30 cellular contexts compared by ENCODE assay signal in the genomic region with DNA sequence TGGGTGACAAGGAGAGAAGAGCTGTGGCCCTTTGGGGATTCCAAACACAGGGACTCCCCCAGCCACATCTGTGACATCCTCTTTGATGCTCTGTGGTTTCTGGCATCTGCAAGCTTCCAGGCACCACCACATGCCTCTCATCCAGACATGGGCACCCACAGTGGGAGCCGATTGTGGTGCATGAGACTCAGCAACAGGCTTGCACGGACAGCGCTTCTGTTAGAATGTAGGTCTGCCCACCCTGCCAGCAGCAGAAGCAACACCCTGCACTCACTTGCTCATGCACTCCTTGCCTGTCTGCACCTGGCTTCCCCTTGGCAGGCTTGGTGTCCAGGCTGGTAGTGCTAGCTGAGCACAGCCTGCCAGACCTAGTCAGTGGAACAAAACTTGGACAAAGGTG.
"Had no signal": no experiment of that assay in that cellular context is flagged by ENCODE, and none has a peak within 500 bp of the region (broad histone marks: within the 10 kb centered on the region; RNA-seq: fewer than 3 reads in every experiment).

No MANE protein-coding gene starts in this region.

- H3K4me1 ChIP-seq: adrenal gland, body of pancreas had no signal

- H3K4me3 ChIP-seq: adrenal gland, body of pancreas, coronary artery, dorsolateral prefrontal cortex had no signal

- DNase-seq: activated B cell treated with CpG ODN at 0.5 μM for 24 hours; activated CD4-positive, alpha-beta T cell treated with anti-CD3 and anti-CD28 coated beads for 48 hours; activated CD4-positive, alpha-beta T cell treated with anti-CD3 and anti-CD28 coated beads, Interleukin-2, amount 50 U/mL, for 1 hour; activated CD4-positive, alpha-beta T cell treated with anti-CD3 and anti-CD28 coated beads, Interleukin-2, amount 50 U/mL, for 48 hours; activated CD8-positive, alpha-beta memory T cell treated with anti-CD3 and anti-CD28 coated beads for 24 hours; activated CD8-positive, alpha-beta T cell treated with anti-CD3 and anti-CD28 coated beads for 36 hours; activated effector memory CD4-positive, alpha-beta T cell treated with Interleukin-2 at 50 U/mL for 16 hours; activated naive CD4-positive, alpha-beta T cell treated with anti-CD3 and anti-CD28 coated beads for 36 hours; activated naive CD8-positive, alpha-beta T cell treated with anti-CD3 and anti-CD28 coated beads for 36 hours; activated naive CD8-positive, alpha-beta T cell treated with anti-CD3 and anti-CD28 coated beads, Interleukin-2, amount 50 U/mL, for 24 hours; activated T-cell treated with anti-CD3 and anti-CD28 coated beads, Interleukin-2, amount 50 U/mL, for 4 hours; adrenal gland; amygdala; aorta; body of pancreas; central memory CD4-positive, alpha-beta T cell; cerebellar nuclear complex; effector memory CD4-positive, alpha-beta T cell; endodermal cell; foreskin fibroblast; head of caudate nucleus; T-helper 1 cell; T-helper 17 cell; T1000; WERI-Rb-1 had no signal

- H3K27ac ChIP-seq: adrenal gland, body of pancreas, coronary artery, dorsolateral prefrontal cortex, WERI-Rb-1 had no signal

- H3K36me3 ChIP-seq: adrenal gland, WERI-Rb-1 had no signal

- H3K27me3 ChIP-seq: adrenal gland, body of pancreas had no signal

- ATAC-seq: activated CD4-positive, CD25-positive, alpha-beta regulatory T cell treated with anti-CD3 and anti-CD28 coated beads, Interleukin-2, amount 50 U/mL, for 24 hours; activated CD8-positive, alpha-beta T cell treated with anti-CD3 and anti-CD28 coated beads for 36 hours; activated naive CD8-positive, alpha-beta T cell treated with anti-CD3 and anti-CD28 coated beads, Interleukin-2, amount 50 U/mL, for 24 hours; activated T-cell treated with anti-CD3 and anti-CD28 coated beads, Interleukin-2, amount 50 U/mL, for 4 hours; activated T-helper 17 cell treated with anti-CD3 and anti-CD28 coated beads, Interleukin-2, amount 50 U/mL, for 72 hours; body of pancreas; esophagus mucosa; T-helper 17 cell had no signal

- H3K9me3 ChIP-seq: adrenal gland had no signal
